12 cellular contexts compared by ENCODE assay signal in genomic region chr2:219243291-219243761, GRCh38. TPM values are rescaled to one million over a fixed set of nuclear protein-coding genes. Genes with fewer than 3 reads are reported as not detected.
A peak's percentile ranks its signal among the peaks of the same experiment; 100 is the strongest.
DNase-seq lines count a peak whose midpoint lies in the region; ATAC-seq, FAIRE-seq and TF ChIP-seq lines count a peak whose summit lies in the region.
"Had no signal": no experiment of that assay in that cellular context is flagged by ENCODE, and none has a peak within 500 bp of the region (broad histone marks: within the 10 kb centered on the region; RNA-seq: fewer than 3 reads in every experiment).

No MANE protein-coding gene starts in this region.

- intact Hi-C loops in testis (cut with DNase I; ENCODE audit: low total_unique reads), result no loop called here
- intact Hi-C loops in tibial artery (cut with DNase I; ENCODE audit: low total_unique reads), result no loop called here

- no peak for DNase-seq in activated T-cell treated with anti-CD3 and anti-CD28 coated beads, Interleukin-2, amount 50 U/mL, for 4 hours
- DNase-seq in activated T-cell treated with anti-CD3 and anti-CD28 coated beads for 4 hours (no peak), brain microvascular endothelial cell (no peak), mesothelial cell of epicardium (ENCODE audit: low spot score in 2 of 2, unreplicated experiment in 2 of 2) (no peak), testis (peak; percentile 46), HUDEP-2 (lab: John Stamatoyannopoulos, UW; ENCODE audit: unreplicated experiment in 76 of 76) (no peak), tibial artery (no peak), GM12892 (ENCODE audit: insufficient read length) (no peak)
- DNase-seq: NCI-H82 had no signal

- TF ChIP-seq POLR2A in testis (IDR thresholded peaks at IDR 0.05) (no peak), GM12892 (IDR thresholded peaks at IDR 0.05; ENCODE audit: low read depth, low read length) (no peak)

- H3K4me3 ChIP-seq in brain microvascular endothelial cell (ENCODE audit: low read depth, low read length) (peak overlapping the region; percentile 27), testis (peak overlapping the region; percentile 24 to 54), tibial artery (no peak overlapping the region)

- no peak overlapping the region for H3K27ac Mint-ChIP-seq in mesothelial cell of epicardium

- H3K9me3 Mint-ChIP-seq in activated T-cell treated with anti-CD3 and anti-CD28 coated beads, Interleukin-2, amount 50 U/mL, for 4 hours, result no peaks in the 10 kb centered on the region
- no peaks in the 10 kb centered on the region for H3K9me3 Mint-ChIP-seq in mesothelial cell of epicardium

- in situ Hi-C loops in brain microvascular endothelial cell (cut with HindIII; ENCODE audit: low pct_ligation_motif_present, low sequenced_read_pairs), result no loop called here

- peaks cover 4% of the 10 kb centered on the region for H3K36me3 ChIP-seq in brain microvascular endothelial cell (replicated peaks)
- no peaks in the 10 kb centered on the region for H3K36me3 ChIP-seq in testis (ENCODE audit: low read depth, missing control alignments)
- H3K36me3 ChIP-seq in tibial artery, result peaks cover 0 to 31% (median 12%) of the 10 kb centered on the region in 3 donors

- no peaks in the 10 kb centered on the region for H3K27me3 Mint-ChIP-seq in activated T-cell treated with anti-CD3 and anti-CD28 coated beads, Interleukin-2, amount 50 U/mL, for 4 hours (ENCODE audit: low read depth)
- no peaks in the 10 kb centered on the region for H3K27me3 Mint-ChIP-seq in mesothelial cell of epicardium (ENCODE audit: low read depth)

- H3K4me1 ChIP-seq in testis (peaks cover 11% of the 10 kb centered on the region), tibial artery (peaks cover 0 to 29% (median 24%) of the 10 kb centered on the region in 4 donors)

- no peaks in the 10 kb centered on the region for H3K9me3 ChIP-seq in testis
- no peaks in the 10 kb centered on the region for H3K9me3 ChIP-seq in tibial artery
- H3K9me3 ChIP-seq: heart left ventricle, tibial nerve had no signal

- H3K36me3 Mint-ChIP-seq in activated T-cell treated with anti-CD3 and anti-CD28 coated beads, Interleukin-2, amount 50 U/mL, for 4 hours (ENCODE audit: insufficient read depth), result peaks cover 5% of the 10 kb centered on the region
- H3K36me3 Mint-ChIP-seq in mesothelial cell of epicardium, result no peaks in the 10 kb centered on the region

- H3K4me3 Mint-ChIP-seq in activated T-cell treated with anti-CD3 and anti-CD28 coated beads, Interleukin-2, amount 50 U/mL, for 4 hours, result peak overlapping the region; percentile 41
- peak overlapping the region; percentile 52 for H3K4me3 Mint-ChIP-seq in mesothelial cell of epicardium

- WGBS in testis, 2 donors, result 28 to 34% methylated on average over 17 to 28 of the region's 28 CpGs

- TF ChIP-seq CTCF in brain microvascular endothelial cell (IDR thresholded peaks at IDR 0.05; ENCODE audit: low read depth, low read length, missing control alignments) (no peak), mesothelial cell of epicardium (IDR thresholded peaks at IDR 0.05; ENCODE audit: unreplicated experiment) (no peak), testis (IDR thresholded peaks at IDR 0.05) (no peak), tibial artery (IDR thresholded peaks at IDR 0.05) (no peak)

- H3K27ac ChIP-seq in brain microvascular endothelial cell, result no peak overlapping the region
- no peak overlapping the region for H3K27ac ChIP-seq in testis
- H3K27ac ChIP-seq in tibial artery, result no peak overlapping the region
- H3K27ac ChIP-seq: VCaP had no signal

- H3K27me3 ChIP-seq in brain microvascular endothelial cell (replicated peaks) (no peaks in the 10 kb centered on the region), testis (no peaks in the 10 kb centered on the region), tibial artery (no peaks in the 10 kb centered on the region)
- H3K27me3 ChIP-seq: heart left ventricle, tibial nerve had no signal

- ATAC-seq in activated T-cell treated with anti-CD3 and anti-CD28 coated beads, Interleukin-2, amount 50 U/mL, for 4 hours, result no peak
- ATAC-seq: heart left ventricle had no signal

- peaks cover 37% of the 10 kb centered on the region for H3K4me1 Mint-ChIP-seq in activated T-cell treated with anti-CD3 and anti-CD28 coated beads, Interleukin-2, amount 50 U/mL, for 4 hours (ENCODE audit: low read depth)
- peaks cover 11% of the 10 kb centered on the region for H3K4me1 Mint-ChIP-seq in mesothelial cell of epicardium

- FAIRE-seq in GM12892 (lab: Jason Lieb, UNC), result no peak

RNA-seq across cellular contexts. Expression of gene GLB1L, which starts 1.9 kb away (rescaled TPM):
- 1 to 10 TPM; 2.3 to 3.2 (median 3.0) TPM for total RNA-seq in activated T-cell treated with anti-CD3 and anti-CD28 coated beads, Interleukin-2, amount 50 U/mL, for 4 hours
- 9.6 to 11.6 TPM (median 9.9 TPM) in 3 replicates for total RNA-seq in mesothelial cell of epicardium
- 100 to 1,000 TPM in 1 of 2 donors, 10 to 100 TPM in 1; 70.9 to 109 TPM for total RNA-seq in testis
- polyA plus RNA-seq in testis (ENCODE audit: insufficient read depth, low read depth, low replicate concordance), result 224 TPM
- polyA plus RNA-seq in GM12892 (2012; ENCODE audit: missing spikeins), result 2.0 TPM

RNA-seq across cellular contexts. Expression of gene STK16, which starts 2.0 kb away (rescaled TPM):
- 10 to 100 TPM; 19.1 to 21.3 (median 21.0) TPM for total RNA-seq in activated T-cell treated with anti-CD3 and anti-CD28 coated beads, Interleukin-2, amount 50 U/mL, for 4 hours
- total RNA-seq in mesothelial cell of epicardium (28.0 to 31.2 TPM (median 29.0 TPM) in 3 replicates), testis (10 to 100 TPM; 29.1 to 32.6 TPM)
- 63.0 TPM for polyA plus RNA-seq in testis (ENCODE audit: insufficient read depth, low read depth, low replicate concordance)
- polyA plus RNA-seq in GM12892 (2012; ENCODE audit: missing spikeins), result 35.8 TPM

RNA-seq across cellular contexts. Expression of gene TUBA4B, which starts 9.7 kb away (rescaled TPM):
- total RNA-seq in activated T-cell treated with anti-CD3 and anti-CD28 coated beads, Interleukin-2, amount 50 U/mL, for 4 hours, result not detected
- not detected in 3 replicates for total RNA-seq in mesothelial cell of epicardium
- total RNA-seq in testis, result under 1 TPM in 1 of 2 donors, not detected in 1; 0.25 TPM
- polyA plus RNA-seq in testis (ENCODE audit: insufficient read depth, low read depth, low replicate concordance), result 1.6 TPM
- polyA plus RNA-seq in GM12892 (2012; ENCODE audit: missing spikeins), result 0.53 TPM
- total RNA-seq: heart left ventricle, tibial nerve had no signal
- polyA plus RNA-seq: heart left ventricle had no signal

RNA-seq across cellular contexts. Expression of gene TUBA4A, which starts 10.4 kb away (rescaled TPM):
- total RNA-seq in activated T-cell treated with anti-CD3 and anti-CD28 coated beads, Interleukin-2, amount 50 U/mL, for 4 hours, result 100 to 1,000 TPM; 167 to 201 (median 190) TPM
- total RNA-seq in mesothelial cell of epicardium (0.47 to 1.1 TPM (median 0.63 TPM) in 3 replicates), testis (10 to 100 TPM; 27.0 to 47.6 TPM)
- polyA plus RNA-seq in testis (ENCODE audit: insufficient read depth, low read depth, low replicate concordance), result 90.0 TPM
- 128 TPM for polyA plus RNA-seq in GM12892 (2012; ENCODE audit: missing spikeins)

RNA-seq across cellular contexts. Expression of gene ANKZF1, which starts 13.7 kb away (rescaled TPM):
- total RNA-seq in activated T-cell treated with anti-CD3 and anti-CD28 coated beads, Interleukin-2, amount 50 U/mL, for 4 hours, result 10 to 100 TPM; 40.8 to 52.1 (median 45.5) TPM
- total RNA-seq in mesothelial cell of epicardium, result 58.3 to 65.3 TPM (median 59.6 TPM) in 3 replicates
- 10 to 100 TPM; 50.9 to 56.4 TPM for total RNA-seq in testis
- polyA plus RNA-seq in testis (ENCODE audit: insufficient read depth, low read depth, low replicate concordance), result 27.9 TPM
- polyA plus RNA-seq in GM12892 (2012; ENCODE audit: missing spikeins), result 95.3 TPM

Comparison
In these comparisons a context has a peak if more than half of its experiments do, and no peak if none do; other contexts are left out.
1. H3K4me3 ChIP-seq: peak in brain microvascular endothelial cell (single experiment) and testis (2 of 2); none in tibial artery (0 of 2).